ENCODE assay signal across 39 cellular contexts in the genomic region with DNA sequence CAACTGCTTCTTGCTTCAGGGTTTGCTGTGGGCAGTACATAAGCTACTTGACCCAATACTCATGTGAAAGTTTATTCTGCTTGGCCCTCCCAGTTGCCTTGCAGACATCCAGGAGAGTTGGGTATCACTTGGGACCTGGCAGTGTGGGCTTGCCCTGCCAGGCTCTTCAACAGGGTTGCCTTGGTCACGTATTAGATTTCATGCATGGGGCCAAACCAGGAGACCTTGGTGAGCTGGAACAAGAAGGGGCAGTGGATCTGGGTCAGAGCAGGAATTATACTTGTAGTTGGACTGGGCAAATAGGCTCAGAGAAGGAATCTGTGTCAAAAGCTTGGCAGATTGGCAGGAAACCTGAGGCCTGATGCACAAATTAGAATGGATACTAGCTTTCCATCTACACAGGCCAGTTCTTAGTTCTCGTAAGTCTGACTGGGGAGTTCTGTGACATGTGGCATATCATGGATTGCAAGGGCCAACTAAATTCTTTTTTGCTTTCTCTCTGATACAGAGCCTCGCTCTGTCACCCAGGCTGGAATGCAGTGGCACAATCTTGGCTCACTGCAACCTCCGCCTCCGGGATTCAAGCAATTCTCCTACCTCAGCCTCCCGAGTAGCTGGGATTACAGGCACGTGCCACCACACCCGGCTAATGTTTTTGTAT.
"Had no signal": no experiment of that assay in that cellular context is flagged by ENCODE, and none has a peak within 500 bp of the region (broad histone marks: within the 10 kb centered on the region; RNA-seq: fewer than 3 reads in every experiment).

No MANE protein-coding gene starts in this region.

- H3K27me3 ChIP-seq: ascending aorta, cardiac muscle cell had no signal

- H3K4me1 Mint-ChIP-seq: activated B cell treated with CpG ODN at 0.5 μM for 24 hours; activated CD4-positive, alpha-beta T cell treated with anti-CD3 and anti-CD28 coated beads, Interleukin-2, amount 10 ng/mL, durations not matched to agents 24 days and 14 days; activated naive CD4-positive, alpha-beta T cell treated with anti-CD3 and anti-CD28 coated beads, Interleukin-2, amount 10 ng/mL, durations not matched to agents 7 days and 5 days; activated naive CD4-positive, alpha-beta T cell treated with anti-CD3 and anti-CD28 coated beads, Interleukin-2, amount 50 U/mL, for 24 hours; activated naive CD8-positive, alpha-beta T cell treated with anti-CD3 and anti-CD28 coated beads, Interleukin-2, amount 10 ng/mL, durations not matched to agents 7 days and 5 days; activated naive CD8-positive, alpha-beta T cell treated with anti-CD3 and anti-CD28 coated beads, Interleukin-2, amount 50 U/mL, for 24 hours; activated T-helper 17 cell treated with anti-CD3 and anti-CD28 coated beads, Interleukin-2, amount 50 U/mL, for 72 hours; brain; central memory CD8-positive, alpha-beta T cell had no signal

- H3K27me3 Mint-ChIP-seq: activated CD8-positive, alpha-beta T cell treated with anti-CD3 and anti-CD28 coated beads for 36 hours; activated naive CD8-positive, alpha-beta T cell had no signal

- H3K27ac ChIP-seq: ascending aorta, cardiac muscle cell, VCaP had no signal

- DNase-seq: activated B cell treated with CpG ODN at 0.5 μM for 24 hours; activated CD4-positive, alpha-beta memory T cell treated with anti-CD3 and anti-CD28 coated beads for 36 hours; activated CD4-positive, alpha-beta T cell treated with anti-CD3 and anti-CD28 coated beads for 4 hours; activated CD4-positive, alpha-beta T cell treated with anti-CD3 and anti-CD28 coated beads, Interleukin-2, amount 10 ng/mL, durations not matched to agents 24 days and 14 days; activated CD4-positive, alpha-beta T cell treated with anti-CD3 and anti-CD28 coated beads, Interleukin-2, amount 50 U/mL, for 1 hour; activated CD4-positive, alpha-beta T cell treated with anti-CD3 and anti-CD28 coated beads, Interleukin-2, amount 50 U/mL, for 4 hours; activated CD4-positive, CD25-positive, alpha-beta regulatory T cell treated with anti-CD3 and anti-CD28 coated beads, Interleukin-2, amount 50 U/mL, for 72 hours; activated CD8-positive, alpha-beta memory T cell treated with anti-CD3 and anti-CD28 coated beads, Interleukin-2, amount 50 U/mL, for 4 hours; activated CD8-positive, alpha-beta T cell treated with anti-CD3 and anti-CD28 coated beads for 36 hours; activated effector memory CD4-positive, alpha-beta T cell treated with anti-CD3 and anti-CD28 coated beads, Interleukin-2, amount 50 U/mL, for 16 hours; activated gamma-delta T cell treated with Interleukin-2 at 50 U/mL for 16 hours; activated naive CD4-positive, alpha-beta T cell; activated naive CD4-positive, alpha-beta T cell treated with anti-CD3 and anti-CD28 coated beads, Interleukin-2, amount 10 ng/mL, durations not matched to agents 7 days and 5 days; activated naive CD8-positive, alpha-beta T cell treated with anti-CD3 and anti-CD28 coated beads, Interleukin-2, amount 10 ng/mL, durations not matched to agents 7 days and 5 days; activated naive CD8-positive, alpha-beta T cell treated with anti-CD3 and anti-CD28 coated beads, Interleukin-2, amount 50 U/mL, for 24 hours; activated T-cell treated with anti-CD3 and anti-CD28 coated beads for 4 hours; activated T-cell treated with anti-CD3 and anti-CD28 coated beads, Interleukin-2, amount 50 U/mL, for 1 hour; activated T-cell treated with anti-CD3 and anti-CD28 coated beads, Interleukin-2, amount 50 U/mL, for 4 hours; activated T-cell treated with anti-CD3 and anti-CD28 coated beads, Interleukin-2, amount 50 U/mL, for 72 hours; amygdala; anterior cingulate cortex; caudate nucleus; cerebellar nuclear complex; T-helper 1 cell; T-helper 2 cell; T-helper 9 cell had no signal

- H3K4me1 ChIP-seq: ascending aorta had no signal

- H3K9me3 Mint-ChIP-seq: activated CD4-positive, alpha-beta memory T cell treated with anti-CD3 and anti-CD28 coated beads for 36 hours; activated CD4-positive, alpha-beta T cell treated with anti-CD3 and anti-CD28 coated beads, Interleukin-2, amount 10 ng/mL, durations not matched to agents 24 days and 14 days; activated CD8-positive, alpha-beta T cell treated with anti-CD3 and anti-CD28 coated beads for 36 hours; activated naive CD4-positive, alpha-beta T cell treated with anti-CD3 and anti-CD28 coated beads, Interleukin-2, amount 10 ng/mL, durations not matched to agents 7 days and 5 days; activated naive CD8-positive, alpha-beta T cell treated with anti-CD3 and anti-CD28 coated beads, Interleukin-2, amount 10 ng/mL, durations not matched to agents 7 days and 5 days; activated T-cell treated with anti-CD3 and anti-CD28 coated beads, Interleukin-2, amount 50 U/mL, for 72 hours; activated T-helper 17 cell treated with anti-CD3 and anti-CD28 coated beads, Interleukin-2, amount 50 U/mL, for 72 hours; central memory CD8-positive, alpha-beta T cell; T-helper 1 cell treated with Interleukin-12 subunit alpha and Interleukin-12 subunit beta and Interleukin-4 antibody, amounts not matched to agents 30 μg/mL and 1 μg/mL, for 36 hours; T-helper 2 cell treated with Interferon-gamma antibody and Interleukin-4, amounts not matched to agents 5 μg/mL and 100 μg/mL, for 36 hours had no signal

- H3K9me3 ChIP-seq: ascending aorta had no signal

- H3K4me3 Mint-ChIP-seq: activated B cell treated with CpG ODN at 0.5 μM for 24 hours; activated CD4-positive, alpha-beta memory T cell treated with anti-CD3 and anti-CD28 coated beads for 36 hours; activated CD4-positive, alpha-beta T cell treated with anti-CD3 and anti-CD28 coated beads, Interleukin-2, amount 10 ng/mL, durations not matched to agents 24 days and 14 days; activated CD8-positive, alpha-beta T cell treated with anti-CD3 and anti-CD28 coated beads for 36 hours; activated naive CD4-positive, alpha-beta T cell treated with anti-CD3 and anti-CD28 coated beads, Interleukin-2, amount 10 ng/mL, durations not matched to agents 7 days and 5 days; activated naive CD4-positive, alpha-beta T cell treated with anti-CD3 and anti-CD28 coated beads, Interleukin-2, amount 50 U/mL, for 24 hours; activated naive CD8-positive, alpha-beta T cell; activated naive CD8-positive, alpha-beta T cell treated with anti-CD3 and anti-CD28 coated beads, Interleukin-2, amount 10 ng/mL, durations not matched to agents 7 days and 5 days; activated naive CD8-positive, alpha-beta T cell treated with anti-CD3 and anti-CD28 coated beads, Interleukin-2, amount 50 U/mL, for 24 hours; activated T-cell treated with anti-CD3 and anti-CD28 coated beads, Interleukin-2, amount 50 U/mL, for 4 hours; activated T-cell treated with anti-CD3 and anti-CD28 coated beads, Interleukin-2, amount 50 U/mL, for 72 hours; activated T-helper 1 cell treated with anti-CD3 and anti-CD28 coated beads, Interleukin-12 subunit alpha, Interleukin-12 subunit beta, Interleukin-2, Interleukin-4 antibody, amounts not matched to agents 30 ng/mL and 10 ng/mL and 1 ng/mL, durations not matched to agents 14 hours and 24 hours and 36 hours; activated T-helper 17 cell treated with anti-CD3 and anti-CD28 coated beads, Interleukin-2, amount 50 U/mL, for 72 hours; brain; central memory CD8-positive, alpha-beta T cell; T-helper 1 cell treated with Interleukin-12 subunit alpha and Interleukin-12 subunit beta and Interleukin-4 antibody, amounts not matched to agents 30 μg/mL and 1 μg/mL, for 36 hours; T-helper 2 cell treated with Interferon-gamma antibody and Interleukin-4, amounts not matched to agents 5 μg/mL and 100 μg/mL, for 36 hours had no signal

- H3K36me3 ChIP-seq: ascending aorta, cardiac muscle cell had no signal

- H3K4me3 ChIP-seq: ascending aorta, cardiac muscle cell had no signal

- ATAC-seq: activated CD8-positive, alpha-beta T cell treated with anti-CD3 and anti-CD28 coated beads for 36 hours; activated naive CD8-positive, alpha-beta T cell treated with anti-CD3 and anti-CD28 coated beads, Interleukin-2, amount 50 U/mL, for 24 hours; activated T-cell treated with anti-CD3 and anti-CD28 coated beads, Interleukin-2, amount 50 U/mL, for 4 hours; activated T-cell treated with anti-CD3 and anti-CD28 coated beads, Interleukin-2, amount 50 U/mL, for 72 hours had no signal

- FAIRE-seq: bronchial epithelial cell, TTC549 had no signal

- H3K27ac Mint-ChIP-seq: activated B cell treated with CpG ODN at 0.5 μM for 24 hours; activated CD4-positive, alpha-beta memory T cell treated with anti-CD3 and anti-CD28 coated beads for 36 hours; activated CD4-positive, alpha-beta T cell treated with anti-CD3 and anti-CD28 coated beads, Interleukin-2, amount 10 ng/mL, durations not matched to agents 24 days and 14 days; activated CD8-positive, alpha-beta T cell treated with anti-CD3 and anti-CD28 coated beads for 36 hours; activated naive CD4-positive, alpha-beta T cell treated with anti-CD3 and anti-CD28 coated beads, Interleukin-2, amount 10 ng/mL, durations not matched to agents 7 days and 5 days; activated naive CD4-positive, alpha-beta T cell treated with anti-CD3 and anti-CD28 coated beads, Interleukin-2, amount 50 U/mL, for 24 hours; activated naive CD8-positive, alpha-beta T cell; activated naive CD8-positive, alpha-beta T cell treated with anti-CD3 and anti-CD28 coated beads, Interleukin-2, amount 10 ng/mL, durations not matched to agents 7 days and 5 days; activated naive CD8-positive, alpha-beta T cell treated with anti-CD3 and anti-CD28 coated beads, Interleukin-2, amount 50 U/mL, for 24 hours; activated T-cell treated with anti-CD3 and anti-CD28 coated beads, Interleukin-2, amount 50 U/mL, for 72 hours; activated T-helper 1 cell treated with anti-CD3 and anti-CD28 coated beads, Interleukin-12 subunit alpha, Interleukin-12 subunit beta, Interleukin-2, Interleukin-4 antibody, amounts not matched to agents 30 ng/mL and 10 ng/mL and 1 ng/mL, durations not matched to agents 14 hours and 24 hours and 36 hours; activated T-helper 17 cell treated with anti-CD3 and anti-CD28 coated beads, Interleukin-2, amount 50 U/mL, for 72 hours; brain; T-helper 1 cell treated with Interleukin-12 subunit alpha and Interleukin-12 subunit beta and Interleukin-4 antibody, amounts not matched to agents 30 μg/mL and 1 μg/mL, for 36 hours; T-helper 2 cell treated with Interferon-gamma antibody and Interleukin-4, amounts not matched to agents 5 μg/mL and 100 μg/mL, for 36 hours had no signal

- H3K36me3 Mint-ChIP-seq: activated CD4-positive, alpha-beta memory T cell treated with anti-CD3 and anti-CD28 coated beads for 36 hours; activated naive CD4-positive, alpha-beta T cell treated with anti-CD3 and anti-CD28 coated beads, Interleukin-2, amount 10 ng/mL, durations not matched to agents 7 days and 5 days; activated naive CD4-positive, alpha-beta T cell treated with anti-CD3 and anti-CD28 coated beads, Interleukin-2, amount 50 U/mL, for 24 hours; activated naive CD8-positive, alpha-beta T cell; activated naive CD8-positive, alpha-beta T cell treated with anti-CD3 and anti-CD28 coated beads, Interleukin-2, amount 10 ng/mL, durations not matched to agents 7 days and 5 days; brain had no signal
